In the genomic region with DNA sequence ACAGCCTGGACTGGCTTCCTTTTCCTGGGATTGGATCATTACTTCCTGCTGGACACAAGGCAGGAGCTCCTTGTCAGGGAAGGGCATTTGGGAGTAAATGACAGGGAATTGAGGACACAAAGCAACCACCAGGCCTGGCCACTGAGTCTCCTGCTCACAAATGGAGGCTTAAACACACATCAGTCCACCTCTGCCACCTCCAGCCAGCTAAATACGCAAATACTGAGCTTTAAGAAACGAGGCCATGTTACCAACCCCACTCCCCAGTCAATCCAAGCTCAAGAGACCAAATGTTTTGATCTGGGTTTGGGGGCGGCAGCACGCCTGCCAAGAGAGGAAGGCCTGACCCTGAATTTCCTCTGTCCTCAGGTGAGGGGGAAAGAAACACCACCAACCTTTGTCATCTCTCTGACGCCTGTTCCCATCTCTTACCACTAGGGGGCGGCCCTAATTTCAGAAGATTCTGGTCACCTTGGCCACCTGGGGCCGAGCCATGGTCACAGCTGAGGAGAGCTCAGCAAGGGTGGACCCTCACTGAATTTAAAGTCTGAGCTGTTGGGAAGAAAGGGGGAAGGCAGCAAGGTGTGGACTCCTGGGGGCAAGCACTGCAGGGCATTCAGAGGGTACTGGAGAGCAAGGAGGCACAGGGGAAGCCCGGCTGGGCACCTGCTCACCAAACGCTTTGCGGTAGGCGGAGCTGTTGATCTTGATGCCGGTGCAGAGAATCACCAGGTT, we compare ENCODE assay signal across 8 cellular contexts. TPM values are rescaled to one million over a fixed set of nuclear protein-coding genes. Genes with fewer than 3 reads are reported as not detected.
DNase-seq lines count a peak whose midpoint lies in the region; ATAC-seq and TF ChIP-seq lines count a peak whose summit lies in the region.

No MANE protein-coding gene starts in this region.

- TF ChIP-seq CTCF in CD8-positive, alpha-beta T cell (IDR thresholded peaks at IDR 0.05) = peak; percentile 93
- peak; percentile 57 to 95 (median 80) for TF ChIP-seq CTCF in Peyer's patch (IDR thresholded peaks at IDR 0.05)

- TF ChIP-seq POLR2A in Peyer's patch (IDR thresholded peaks at IDR 0.05) = no peak

- H3K27ac ChIP-seq in CD8-positive, alpha-beta T cell (ENCODE audit: low read depth, low read length) = no peak overlapping the region
- no peak overlapping the region for H3K27ac ChIP-seq in Peyer's patch

- intact Hi-C loops in CD8-positive, alpha-beta T cell (cut with DNase I, micrococcal nuclease) = loop anchor here (1.0 to 10.0 kb wide), 5 partner anchors 23 to 249 kb away; partner anchors contain the start of gene TYSND1 (in 2 of the 2)
- intact Hi-C loops in Right ventricle myocardium superior (cut with DNase I) = no loop called here

- H3K36me3 ChIP-seq in CD8-positive, alpha-beta T cell (ENCODE audit: insufficient read depth, low read length) = peaks cover 4% of the 10 kb centered on the region
- H3K36me3 ChIP-seq in Peyer's patch = peaks cover 0 to 61% (median 0%) of the 10 kb centered on the region in 3 donors

- H3K4me3 ChIP-seq in CD8-positive, alpha-beta T cell (ENCODE audit: low read depth, low read length) = no peak overlapping the region
- H3K4me3 ChIP-seq in Peyer's patch = no peak overlapping the region

- H3K36me3 Mint-ChIP-seq in CD8-positive, alpha-beta T cell = peaks cover 58% of the 10 kb centered on the region

- POLR2A ChIA-PET in CD8-positive, alpha-beta T cell (lab: Charles Lee) = interaction anchor here (0.7 to 2.6 kb wide), 5 partner anchors 21 to 469 kb away, joined by 3 to 18 read pairs (median 3); partner anchors contain the start of genes SAR1A and TYSND1

- H3K27me3 Mint-ChIP-seq in CD8-positive, alpha-beta T cell (ENCODE audit: low read depth) = no peaks in the 10 kb centered on the region

- CTCF ChIA-PET in CD8-positive, alpha-beta T cell (lab: Charles Lee) = interaction anchor here (0.8 to 6.7 kb wide), 42 partner anchors 9 to 296 kb away, joined by 3 to 127 read pairs (median 6); partner anchors contain the start of genes AIFM2, SAR1A and TYSND1

- DNase-seq in CD8-positive, alpha-beta T cell = peak; percentile 25 to 76 (median 47)
- DNase-seq in Peyer's patch (peak; percentile 59 to 85 (median 61)), Right ventricle myocardium superior (peak; percentile 60), retina (peak; percentile 65)
- DNase-seq in activated effector memory CD4-positive, alpha-beta T cell treated with Interleukin-2 at 50 U/mL for 16 hours = peak; percentile 37

- H3K4me1 Mint-ChIP-seq in CD8-positive, alpha-beta T cell (ENCODE audit: low read depth) = peaks cover 7% of the 10 kb centered on the region

- H3K9me3 Mint-ChIP-seq in CD8-positive, alpha-beta T cell = no peaks in the 10 kb centered on the region

- no peaks in the 10 kb centered on the region for H3K27me3 ChIP-seq in CD8-positive, alpha-beta T cell (ENCODE audit: insufficient read depth, low read length)
- H3K27me3 ChIP-seq in Peyer's patch = no peaks in the 10 kb centered on the region

- no peak overlapping the region for H3K27ac Mint-ChIP-seq in CD8-positive, alpha-beta T cell

- no peaks in the 10 kb centered on the region for H3K9me3 ChIP-seq in CD8-positive, alpha-beta T cell (ENCODE audit: low read length)
- no peaks in the 10 kb centered on the region for H3K9me3 ChIP-seq in Peyer's patch

- H3K4me1 ChIP-seq in CD8-positive, alpha-beta T cell (ENCODE audit: insufficient read depth, low read length) = peaks cover 9% of the 10 kb centered on the region
- no peaks in the 10 kb centered on the region for H3K4me1 ChIP-seq in Peyer's patch

- H3K4me3 Mint-ChIP-seq in CD8-positive, alpha-beta T cell = no peak overlapping the region

- peak; percentile 89 for ATAC-seq in CD8-positive, alpha-beta T cell
- ATAC-seq in HG02642 (IDR thresholded peaks at IDR 0.05; ENCODE audit: poor library complexity, unreplicated experiment) (peak; percentile 58), Right ventricle myocardium superior (ENCODE audit: poor library complexity) (peak; percentile 70), HG03097 (IDR thresholded peaks at IDR 0.05; ENCODE audit: low FRiP score, unreplicated experiment) (no peak), GM21576 (IDR thresholded peaks at IDR 0.05; ENCODE audit: unreplicated experiment) (no peak)

RNA-seq across cellular contexts. Expression of gene AIFM2, which starts 16.5 kb away (rescaled TPM):
- total RNA-seq in CD8-positive, alpha-beta T cell = 1 to 10 TPM; 2.6 to 3.6 TPM
- total RNA-seq in Peyer's patch = 10 to 100 TPM; 18.7 to 29.2 (median 23.8) TPM
- total RNA-seq in Right ventricle myocardium superior = 20.2 TPM

RNA-seq across cellular contexts. Expression of gene TYSND1, which starts 30.4 kb away (rescaled TPM):
- 10 to 100 TPM in 1 of 2 experiments, 1 to 10 TPM in 1; 9.6 to 10.3 TPM for total RNA-seq in CD8-positive, alpha-beta T cell
- 10 to 100 TPM; 18.2 to 25.9 (median 21.7) TPM for total RNA-seq in Peyer's patch
- 5.9 TPM for total RNA-seq in Right ventricle myocardium superior

RNA-seq across cellular contexts. Expression of gene SAR1A, which starts 54.2 kb away (rescaled TPM):
- total RNA-seq in CD8-positive, alpha-beta T cell = 100 to 1,000 TPM; 196 to 206 TPM
- total RNA-seq in Peyer's patch (10 to 100 TPM; 30.3 to 52.0 (median 35.1) TPM), Right ventricle myocardium superior (72.7 TPM)

Comparison
In these comparisons a context has a peak if more than half of its experiments do, and no peak if none do; other contexts are left out.
1. ATAC-seq: peak in CD8-positive, alpha-beta T cell (single experiment), HG02642 (single experiment) and Right ventricle myocardium superior (single experiment); none in HG03097 (single experiment) and GM21576 (single experiment).
2. Peak in every context shown above with its lines, with median percentiles within 50 percentile points of each other: DNase-seq.